ENCODE assay signal across 12 cellular contexts in the genomic region with DNA sequence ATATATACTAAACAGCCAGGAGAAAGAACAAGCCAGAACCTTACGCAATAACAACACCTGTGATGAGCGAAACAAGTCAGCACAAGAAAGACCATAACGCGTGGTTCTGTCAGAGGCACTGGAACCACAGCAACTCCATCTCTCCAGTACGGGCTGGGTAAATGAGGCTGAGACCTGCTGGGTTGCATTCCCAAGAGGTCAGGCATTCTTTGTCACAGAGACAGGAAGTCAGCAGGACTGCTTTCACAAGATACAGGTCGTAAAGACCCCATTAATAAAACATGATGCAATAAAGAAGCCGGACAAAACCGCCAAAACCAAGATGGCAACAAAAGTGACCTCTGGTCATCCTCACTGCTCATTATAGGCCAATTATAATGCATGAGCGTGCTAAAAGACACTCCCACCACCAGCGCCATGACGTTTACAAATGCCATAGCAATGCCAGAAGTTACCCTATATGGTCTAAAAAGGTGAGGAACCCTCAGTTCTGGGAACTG. TPM values are rescaled to one million over a fixed set of nuclear protein-coding genes. Genes with fewer than 3 reads are reported as not detected.
DNase-seq lines count a peak whose midpoint lies in the region; ATAC-seq, FAIRE-seq and TF ChIP-seq lines count a peak whose summit lies in the region.
"Had no signal": no experiment of that assay in that cellular context is flagged by ENCODE, and none has a peak within 500 bp of the region (broad histone marks: within the 10 kb centered on the region; RNA-seq: fewer than 3 reads in every experiment).

No MANE protein-coding gene starts in this region.

- ATAC-seq in HepG2 (no peak), GM19328 (IDR thresholded peaks at IDR 0.05; ENCODE audit: unreplicated experiment) (no peak), GM18517 (IDR thresholded peaks at IDR 0.05; ENCODE audit: unreplicated experiment) (no peak)

- H3K4me1 ChIP-seq in HUES48 (ENCODE audit: control insufficient read depth, insufficient read depth, low read length): peaks cover 44% of the 10 kb centered on the region
- H3K4me1 ChIP-seq in mammary epithelial cell (ENCODE audit: insufficient read depth, low read length): peaks cover 45% of the 10 kb centered on the region
- no peaks in the 10 kb centered on the region for H3K4me1 ChIP-seq in HepG2 (ENCODE audit: insufficient read depth, low read length)
- peaks cover 0 to 30% (median 2%) of the 10 kb centered on the region in 4 donors for H3K4me1 ChIP-seq in esophagus muscularis mucosa
- H3K4me1 ChIP-seq: BE2C had no signal

- FAIRE-seq in HepG2 (lab: Jason Lieb, UNC): no peak
- FAIRE-seq: small intestine had no signal

- H3K4me3 ChIP-seq in HUES48 (ENCODE audit: low read depth, low read length) (peak overlapping the region; percentile 41), mammary epithelial cell (replicated peaks in 1 of 3; ENCODE audit: insufficient read depth in 1 of 3, low read depth in 2 of 3, low read length in 3 of 3) (no peak overlapping the region), HepG2 (replicated peaks in 1 of 3; ENCODE audit: insufficient read depth in 1 of 3, low read depth in 2 of 3, low read length in 3 of 3) (no peak overlapping the region), esophagus muscularis mucosa (no peak overlapping the region)

- H3K9ac ChIP-seq in HUES48 (ENCODE audit: low read depth, low read length) (peak overlapping the region; percentile 72), mammary epithelial cell (ENCODE audit: insufficient read depth, low read length) (no peak overlapping the region), HepG2 (ENCODE audit: insufficient read depth, low read depth, low read length) (no peak overlapping the region)

- H3K9me3 ChIP-seq in HUES48 (ENCODE audit: control insufficient read depth, insufficient read depth, low read length) (no peaks in the 10 kb centered on the region), mammary epithelial cell (replicated peaks; ENCODE audit: insufficient read depth, low read length) (no peaks in the 10 kb centered on the region), HepG2 (ENCODE audit: low read length) (no peaks in the 10 kb centered on the region), esophagus muscularis mucosa (no peaks in the 10 kb centered on the region)
- H3K9me3 ChIP-seq: BE2C had no signal

- TF ChIP-seq CTCF in mammary epithelial cell (conservative IDR thresholded peaks at IDR 0.05 in 1 of 2, IDR thresholded peaks at IDR 0.05 in 1 of 2; ENCODE audit: extremely low read depth in 1 of 2, insufficient read depth in 1 of 2, low read depth in 1 of 2, low read length in 2 of 2): no peak
- no peak for TF ChIP-seq CTCF in HepG2 (CRISPR knock-in tag; IDR thresholded peaks at IDR 0.05)
- no peak for TF ChIP-seq CTCF in esophagus muscularis mucosa (IDR thresholded peaks at IDR 0.05)

- dilution Hi-C loops in mammary epithelial cell (cut with HindIII; ENCODE audit: low sequenced_read_pairs): no loop called here

- H3K27me3 ChIP-seq in HUES48 (ENCODE audit: control insufficient read depth, insufficient read depth, low read length) (no peaks in the 10 kb centered on the region), mammary epithelial cell (ENCODE audit: insufficient read depth, low read length) (no peaks in the 10 kb centered on the region), HepG2 (ENCODE audit: control insufficient read depth in 1 of 2, insufficient read depth in 2 of 2, low read length in 2 of 2) (no peaks in the 10 kb centered on the region), esophagus muscularis mucosa (no peaks in the 10 kb centered on the region)
- H3K27me3 ChIP-seq: BE2C had no signal

- H3K27ac ChIP-seq in HUES48 (ENCODE audit: low read depth, low read length) (peak overlapping the region; percentile 90), mammary epithelial cell (ENCODE audit: insufficient read depth, low read depth, low read length) (peak overlapping the region; percentile 71), HepG2 (ENCODE audit: extremely low read length, insufficient read depth, low read length) (no peak overlapping the region), esophagus muscularis mucosa (replicated peaks in 1 of 4) (no peak overlapping the region)

- DNase-seq in A172 (ENCODE audit: low spot score) (peak; percentile 48), mammary epithelial cell (peak; percentile 97), HepG2 (ENCODE audit: low spot score) (no peak), esophagus muscularis mucosa (ENCODE audit: extremely low spot score) (no peak)
- DNase-seq in effector CD8-positive, alpha-beta T cell (lab: John Stamatoyannopoulos, UW): no peak
- DNase-seq: BE2C, NCI-H2227 treated with DMSO at 0.1 percent for 48 hours, small intestine had no signal

- in situ Hi-C loops in mammary epithelial cell (cut with MboI; ENCODE audit: low sequenced_read_pairs in 2 of 2) (no loop called here), HepG2 (cut with HindIII; ENCODE audit: extremely low pct_ligation_motif_present, low pct_unique_long_range_greater_than_20kb) (no loop called here)

- H3K79me2 ChIP-seq in mammary epithelial cell (ENCODE audit: insufficient read depth, low read length): peaks cover 52% of the 10 kb centered on the region
- no peaks in the 10 kb centered on the region for H3K79me2 ChIP-seq in HepG2 (ENCODE audit: insufficient read depth, low read length)

- CTCF ChIA-PET in mammary epithelial cell (lab: Charles Lee; ENCODE audit: low non-redundant PET) (no interaction called here), HepG2 (lab: Yijun Ruan, JAX; ENCODE audit: low intra/inter-chr PET ratio, low total read pairs) (no interaction called here)

- peaks cover 24% of the 10 kb centered on the region for H3K36me3 ChIP-seq in HUES48 (ENCODE audit: control insufficient read depth, insufficient read depth, low read length)
- peaks cover 2% of the 10 kb centered on the region for H3K36me3 ChIP-seq in mammary epithelial cell (ENCODE audit: insufficient read depth, low read length)
- H3K36me3 ChIP-seq in HepG2 (replicated peaks in 1 of 2; ENCODE audit: control insufficient read depth in 1 of 2, insufficient read depth in 2 of 2, low read length in 2 of 2): peaks cover 0 to 8% of the 10 kb centered on the region in 2 experiments; a peak in 1 of 5 replicates
- peaks cover 0 to 8% (median 5%) of the 10 kb centered on the region in 4 donors for H3K36me3 ChIP-seq in esophagus muscularis mucosa
- H3K36me3 ChIP-seq: BE2C had no signal

- no peaks in the 10 kb centered on the region for H4K20me1 ChIP-seq in mammary epithelial cell (ENCODE audit: insufficient read depth, low read length)
- H4K20me1 ChIP-seq in HepG2 (ENCODE audit: insufficient read depth, low read length): no peaks in the 10 kb centered on the region

- no peak for TF ChIP-seq RAD21 in HepG2 (CRISPR knock-in tag; IDR thresholded peaks at IDR 0.05)

- POLR2A ChIA-PET in HepG2 (lab: Yijun Ruan, JAX): no interaction called here

- no TSS peak for BruUV-seq in mammary epithelial cell (replicated peaks; lab: Mats Ljungman, UMichigan)
- no TSS peak for BruUV-seq in HepG2 (replicated peaks; lab: Mats Ljungman, UMichigan)

- H3K4me2 ChIP-seq in mammary epithelial cell (ENCODE audit: insufficient read depth, low read depth, low read length): peak overlapping the region; percentile 57
- no peak overlapping the region for H3K4me2 ChIP-seq in HepG2 (ENCODE audit: low read depth, low read length)

- peak overlapping the region; percentile 25 for H2AFZ ChIP-seq in mammary epithelial cell (ENCODE audit: low read depth, low read length)
- H2AFZ ChIP-seq in HepG2 (ENCODE audit: low read length): no peak overlapping the region

- WGBS in mammary epithelial cell (ENCODE audit: low coverage, missing lambda C conversion rate): 20% methylated on average over 11 of the region's 11 CpGs
- 95% methylated on average over 9 of the region's 11 CpGs for WGBS in HepG2 (ENCODE audit: low lambda C conversion rate)
- 68% methylated on average over 11 of the region's 11 CpGs for WGBS in esophagus muscularis mucosa

- intact Hi-C loops in mammary epithelial cell (cut with micrococcal nuclease): loop anchor here (2.0 to 5.0 kb wide), 2 partner anchors 17 to 56 kb away; partner anchors contain the start of gene TFIP11
- intact Hi-C loops in HepG2 (cut with micrococcal nuclease; ENCODE audit: unreplicated experiment): no loop called here
- intact Hi-C loops in esophagus muscularis mucosa (cut with DNase I): no loop called here

- TF ChIP-seq EP300 in HepG2 (IDR thresholded peaks at IDR 0.05; ENCODE audit: low read depth in 2 of 2, low read length in 2 of 2) (no peak), HepG2 (CRISPR knock-in tag; IDR thresholded peaks at IDR 0.05; ENCODE audit: borderline replicate concordance) (no peak), esophagus muscularis mucosa (IDR thresholded peaks at IDR 0.05) (no peak)

- TF ChIP-seq POLR2A in HepG2 (IDR thresholded peaks at IDR 0.05; ENCODE audit: insufficient read depth in 1 of 2, low read depth in 2 of 2, low read length in 2 of 2) (no peak), esophagus muscularis mucosa (IDR thresholded peaks at IDR 0.05; ENCODE audit: low read depth) (no peak)

RNA-seq across cellular contexts. Expression of gene TPST2, which starts 21.7 kb away (rescaled TPM):
- 5.5 and 9.5 TPM in 2 replicates for total RNA-seq in A172 (2014; rRNA removed; shearing (Covaris generic))
- total RNA-seq in mammary epithelial cell: 10 to 100 TPM; 18.8 to 62.5 TPM
- 28.4 TPM for polyA plus RNA-seq in mammary epithelial cell
- 63.0 TPM for polyA minus RNA-seq in mammary epithelial cell
- total RNA-seq in HepG2 (2016; rRNA removed; fragmentation: Illumina TruSeq; extraction: Trizol): 9.2 and 15.2 TPM in 2 replicates
- total RNA-seq in HepG2 (2016; cell fraction: cytosol; rRNA removed; fragmentation: Illumina TruSeq; extraction: Trizol; ENCODE audit: low read depth): 10.0 and 10.4 TPM in 2 replicates
- 7.8 and 13.5 TPM in 2 replicates for total RNA-seq in HepG2 (2016; cell fraction: insoluble cytoplasmic fraction; rRNA removed; fragmentation: Illumina TruSeq; extraction: Trizol)
- 17.6 and 23.3 TPM in 2 replicates for total RNA-seq in HepG2 (2016; cell fraction: membrane; rRNA removed; fragmentation: Illumina TruSeq; extraction: Trizol)
- total RNA-seq in HepG2 (2016; cell fraction: nucleus; rRNA removed; fragmentation: Illumina TruSeq; extraction: Trizol): 10.0 and 10.8 TPM in 2 replicates
- 23.8 and 29.5 TPM in 2 replicates for polyA plus RNA-seq in HepG2 (2011; rRNA removed)
- 27.5 and 32.7 TPM in 2 replicates for polyA plus RNA-seq in HepG2 (2011; cell fraction: cytosol; rRNA removed)
- polyA plus RNA-seq in HepG2 (2011; cell fraction: nucleus; rRNA removed): 21.6 and 24.3 TPM in 2 replicates
- polyA plus RNA-seq in HepG2 (2012): 9.2 and 17.3 TPM in 2 replicates
- 13.1 and 15.0 TPM in 2 replicates for polyA plus RNA-seq in HepG2 (2016; cell fraction: cytosol; fragmentation: Illumina TruSeq; extraction: Trizol; ENCODE audit: low read depth)
- 10.0 and 11.2 TPM in 2 replicates for polyA plus RNA-seq in HepG2 (2016; cell fraction: insoluble cytoplasmic fraction; fragmentation: Illumina TruSeq; extraction: Trizol; ENCODE audit: low read depth)
- 19.3 and 21.6 TPM in 2 replicates for polyA plus RNA-seq in HepG2 (2016; cell fraction: membrane; fragmentation: Illumina TruSeq; extraction: Trizol; ENCODE audit: low read depth)
- polyA plus RNA-seq in HepG2 (2016; cell fraction: nucleus; fragmentation: Illumina TruSeq; extraction: Trizol; ENCODE audit: insufficient read depth, low read depth): 16.7 and 18.4 TPM in 2 replicates
- 13.6 and 45.9 TPM in 2 replicates for polyA minus RNA-seq in HepG2 (2011; rRNA and poly(A)+ RNA removed; ENCODE audit: low replicate concordance)
- 10.1 and 10.6 TPM in 2 replicates for polyA minus RNA-seq in HepG2 (2011; cell fraction: cytosol; rRNA and poly(A)+ RNA removed)
- polyA minus RNA-seq in HepG2 (2011; cell fraction: nucleus; rRNA and poly(A)+ RNA removed): 11.7 and 12.1 TPM in 2 replicates
- total RNA-seq in esophagus muscularis mucosa: 10 to 100 TPM; 22.0 to 30.9 (median 28.7) TPM

RNA-seq across cellular contexts. Expression of gene CRYBB1, which starts 49.6 kb away (rescaled TPM):
- total RNA-seq in A172 (2014; rRNA removed; shearing (Covaris generic)): not detected in 2 replicates
- total RNA-seq in mammary epithelial cell: not detected
- polyA plus RNA-seq in mammary epithelial cell: not detected
- not detected for polyA minus RNA-seq in mammary epithelial cell
- total RNA-seq in HepG2 (2016; rRNA removed; fragmentation: Illumina TruSeq; extraction: Trizol): not detected in 2 replicates
- total RNA-seq in HepG2 (2016; cell fraction: cytosol; rRNA removed; fragmentation: Illumina TruSeq; extraction: Trizol; ENCODE audit: low read depth): not detected in 2 replicates
- total RNA-seq in HepG2 (2016; cell fraction: insoluble cytoplasmic fraction; rRNA removed; fragmentation: Illumina TruSeq; extraction: Trizol): not detected in 2 replicates
- total RNA-seq in HepG2 (2016; cell fraction: membrane; rRNA removed; fragmentation: Illumina TruSeq; extraction: Trizol): not detected in 2 replicates
- not detected in 2 replicates for total RNA-seq in HepG2 (2016; cell fraction: nucleus; rRNA removed; fragmentation: Illumina TruSeq; extraction: Trizol)
- not detected in 2 replicates for polyA plus RNA-seq in HepG2 (2011; rRNA removed)
- not detected in 2 replicates for polyA plus RNA-seq in HepG2 (2011; cell fraction: cytosol; rRNA removed)
- not detected in 2 replicates for polyA plus RNA-seq in HepG2 (2011; cell fraction: nucleus; rRNA removed)
- polyA plus RNA-seq in HepG2 (2012): not detected in 2 replicates
- not detected in 2 replicates for polyA plus RNA-seq in HepG2 (2016; cell fraction: cytosol; fragmentation: Illumina TruSeq; extraction: Trizol; ENCODE audit: low read depth)
- not detected in 2 replicates for polyA plus RNA-seq in HepG2 (2016; cell fraction: insoluble cytoplasmic fraction; fragmentation: Illumina TruSeq; extraction: Trizol; ENCODE audit: low read depth)
- not detected in 2 replicates for polyA plus RNA-seq in HepG2 (2016; cell fraction: membrane; fragmentation: Illumina TruSeq; extraction: Trizol; ENCODE audit: low read depth)
- polyA plus RNA-seq in HepG2 (2016; cell fraction: nucleus; fragmentation: Illumina TruSeq; extraction: Trizol; ENCODE audit: insufficient read depth, low read depth): not detected in 2 replicates
- polyA minus RNA-seq in HepG2 (2011; rRNA and poly(A)+ RNA removed; ENCODE audit: low replicate concordance): not detected in 2 replicates
- polyA minus RNA-seq in HepG2 (2011; cell fraction: cytosol; rRNA and poly(A)+ RNA removed): not detected in 2 replicates
- not detected in 2 replicates for polyA minus RNA-seq in HepG2 (2011; cell fraction: nucleus; rRNA and poly(A)+ RNA removed)
- total RNA-seq in esophagus muscularis mucosa: under 1 TPM in 3 of 4 donors, not detected in 1; 0.33 to 0.86 (median 0.83) TPM

RNA-seq across cellular contexts. Expression of gene CRYBA4, which starts 53.5 kb away (rescaled TPM):
- not detected in 2 replicates for total RNA-seq in A172 (2014; rRNA removed; shearing (Covaris generic))
- total RNA-seq in mammary epithelial cell (not detected), HepG2 (2016; rRNA removed; fragmentation: Illumina TruSeq; extraction: Trizol) (not detected in 2 replicates), esophagus muscularis mucosa (not detected)
- polyA plus RNA-seq in mammary epithelial cell (not detected), HepG2 (2011; rRNA removed) (not detected in 2 replicates)
- polyA minus RNA-seq in mammary epithelial cell: not detected
- not detected in 2 replicates for total RNA-seq in HepG2 (2016; cell fraction: cytosol; rRNA removed; fragmentation: Illumina TruSeq; extraction: Trizol; ENCODE audit: low read depth)
- not detected in 2 replicates for total RNA-seq in HepG2 (2016; cell fraction: insoluble cytoplasmic fraction; rRNA removed; fragmentation: Illumina TruSeq; extraction: Trizol)
- not detected in 2 replicates for total RNA-seq in HepG2 (2016; cell fraction: membrane; rRNA removed; fragmentation: Illumina TruSeq; extraction: Trizol)
- total RNA-seq in HepG2 (2016; cell fraction: nucleus; rRNA removed; fragmentation: Illumina TruSeq; extraction: Trizol): not detected in 2 replicates
- polyA plus RNA-seq in HepG2 (2011; cell fraction: cytosol; rRNA removed): not detected in 2 replicates
- not detected in 2 replicates for polyA plus RNA-seq in HepG2 (2011; cell fraction: nucleus; rRNA removed)
- polyA plus RNA-seq in HepG2 (2012): not detected in 2 replicates
- polyA plus RNA-seq in HepG2 (2016; cell fraction: cytosol; fragmentation: Illumina TruSeq; extraction: Trizol; ENCODE audit: low read depth): not detected in 2 replicates
- polyA plus RNA-seq in HepG2 (2016; cell fraction: insoluble cytoplasmic fraction; fragmentation: Illumina TruSeq; extraction: Trizol; ENCODE audit: low read depth): not detected in 2 replicates
- not detected in 2 replicates for polyA plus RNA-seq in HepG2 (2016; cell fraction: membrane; fragmentation: Illumina TruSeq; extraction: Trizol; ENCODE audit: low read depth)
- not detected in 2 replicates for polyA plus RNA-seq in HepG2 (2016; cell fraction: nucleus; fragmentation: Illumina TruSeq; extraction: Trizol; ENCODE audit: insufficient read depth, low read depth)
- polyA minus RNA-seq in HepG2 (2011; rRNA and poly(A)+ RNA removed; ENCODE audit: low replicate concordance): not detected in 2 replicates
- not detected in 2 replicates for polyA minus RNA-seq in HepG2 (2011; cell fraction: cytosol; rRNA and poly(A)+ RNA removed)
- polyA minus RNA-seq in HepG2 (2011; cell fraction: nucleus; rRNA and poly(A)+ RNA removed): not detected in 2 replicates
- total RNA-seq: liver had no signal
- polyA plus RNA-seq: liver had no signal

RNA-seq across cellular contexts. Expression of gene TFIP11, which starts 56.0 kb away (rescaled TPM):
- 21.1 and 23.1 TPM in 2 replicates for total RNA-seq in A172 (2014; rRNA removed; shearing (Covaris generic))
- total RNA-seq in mammary epithelial cell (10 to 100 TPM; 35.7 to 38.3 TPM), HepG2 (2016; rRNA removed; fragmentation: Illumina TruSeq; extraction: Trizol) (20.8 and 22.8 TPM in 2 replicates), esophagus muscularis mucosa (10 to 100 TPM; 17.9 to 23.5 (median 20.4) TPM)
- polyA plus RNA-seq in mammary epithelial cell (21.5 TPM), HepG2 (2011; rRNA removed) (15.4 and 18.4 TPM in 2 replicates)
- 61.8 TPM for polyA minus RNA-seq in mammary epithelial cell
- 2.5 and 2.8 TPM in 2 replicates for total RNA-seq in HepG2 (2016; cell fraction: cytosol; rRNA removed; fragmentation: Illumina TruSeq; extraction: Trizol; ENCODE audit: low read depth)
- total RNA-seq in HepG2 (2016; cell fraction: insoluble cytoplasmic fraction; rRNA removed; fragmentation: Illumina TruSeq; extraction: Trizol): 20.2 and 22.6 TPM in 2 replicates
- total RNA-seq in HepG2 (2016; cell fraction: membrane; rRNA removed; fragmentation: Illumina TruSeq; extraction: Trizol): 4.9 and 5.7 TPM in 2 replicates
- 17.0 and 24.6 TPM in 2 replicates for total RNA-seq in HepG2 (2016; cell fraction: nucleus; rRNA removed; fragmentation: Illumina TruSeq; extraction: Trizol)
- polyA plus RNA-seq in HepG2 (2011; cell fraction: cytosol; rRNA removed): 11.9 and 14.9 TPM in 2 replicates
- polyA plus RNA-seq in HepG2 (2011; cell fraction: nucleus; rRNA removed): 19.7 and 24.6 TPM in 2 replicates
- polyA plus RNA-seq in HepG2 (2012): 11.8 and 16.2 TPM in 2 replicates
- polyA plus RNA-seq in HepG2 (2016; cell fraction: cytosol; fragmentation: Illumina TruSeq; extraction: Trizol; ENCODE audit: low read depth): 0.94 and 1.1 TPM in 2 replicates
- polyA plus RNA-seq in HepG2 (2016; cell fraction: insoluble cytoplasmic fraction; fragmentation: Illumina TruSeq; extraction: Trizol; ENCODE audit: low read depth): 16.1 and 16.3 TPM in 2 replicates
- 1.7 and 2.2 TPM in 2 replicates for polyA plus RNA-seq in HepG2 (2016; cell fraction: membrane; fragmentation: Illumina TruSeq; extraction: Trizol; ENCODE audit: low read depth)
- 22.2 and 27.8 TPM in 2 replicates for polyA plus RNA-seq in HepG2 (2016; cell fraction: nucleus; fragmentation: Illumina TruSeq; extraction: Trizol; ENCODE audit: insufficient read depth, low read depth)
- polyA minus RNA-seq in HepG2 (2011; rRNA and poly(A)+ RNA removed; ENCODE audit: low replicate concordance): 32.9 and 35.2 TPM in 2 replicates
- 11.9 and 15.1 TPM in 2 replicates for polyA minus RNA-seq in HepG2 (2011; cell fraction: cytosol; rRNA and poly(A)+ RNA removed)
- 30.3 and 31.2 TPM in 2 replicates for polyA minus RNA-seq in HepG2 (2011; cell fraction: nucleus; rRNA and poly(A)+ RNA removed)

Comparison
In these comparisons a context has a peak if more than half of its experiments do, and no peak if none do; other contexts are left out.
1. DNase-seq: peak in A172 (single experiment) and mammary epithelial cell (single experiment); none in HepG2 (single experiment), esophagus muscularis mucosa (single experiment) and effector CD8-positive, alpha-beta T cell (single experiment).
2. H3K27ac ChIP-seq: peak in HUES48 (single experiment) and mammary epithelial cell (single experiment); none in HepG2 (single experiment) and esophagus muscularis mucosa (0 of 4).